7 cellular contexts compared by ENCODE assay signal in genomic region chr14:22558221-22558913, GRCh38. TPM values are rescaled to one million over a fixed set of nuclear protein-coding genes. Genes with fewer than 3 reads are reported as not detected.
A peak's percentile ranks its signal among the peaks of the same experiment; 100 is the strongest.
DNase-seq lines count a peak whose midpoint lies in the region; ATAC-seq and TF ChIP-seq lines count a peak whose summit lies in the region.

No MANE protein-coding gene starts in this region.

- peak overlapping the region; percentile 98 for H3K27ac ChIP-seq in KOPT-K1 (ENCODE audit: low read depth, low read length, poor library complexity, severe bottlenecking)

- H3K36me3 ChIP-seq in KOPT-K1 (ENCODE audit: insufficient read depth, low read length) = no peaks in the 10 kb centered on the region

- no peaks in the 10 kb centered on the region for H3K4me1 Mint-ChIP-seq in glutamatergic neuron (ENCODE audit: low read depth, unreplicated experiment)
- peaks cover 99% of the 10 kb centered on the region for H3K4me1 Mint-ChIP-seq in stimulated activated effector memory CD8-positive, alpha-beta T cell treated with anti-CD3 and anti-CD28 coated beads, Interleukin-12 subunit alpha, Interleukin-12 subunit beta, amount 100 ng/mL, for 72 hours

- H3K27ac Mint-ChIP-seq in glutamatergic neuron (ENCODE audit: unreplicated experiment) = no peak overlapping the region
- peak overlapping the region; percentile 99 for H3K27ac Mint-ChIP-seq in stimulated activated effector memory CD8-positive, alpha-beta T cell treated with anti-CD3 and anti-CD28 coated beads, Interleukin-12 subunit alpha, Interleukin-12 subunit beta, amount 100 ng/mL, for 72 hours

- H3K9me3 ChIP-seq in KOPT-K1 (ENCODE audit: insufficient read depth, low read length, poor library complexity, severe bottlenecking) = no peaks in the 10 kb centered on the region

- no peaks in the 10 kb centered on the region for H3K36me3 Mint-ChIP-seq in glutamatergic neuron (ENCODE audit: unreplicated experiment)
- peaks cover 82% of the 10 kb centered on the region for H3K36me3 Mint-ChIP-seq in stimulated activated effector memory CD8-positive, alpha-beta T cell treated with anti-CD3 and anti-CD28 coated beads, Interleukin-12 subunit alpha, Interleukin-12 subunit beta, amount 100 ng/mL, for 72 hours

- no peak for TF ChIP-seq CTCF in glutamatergic neuron (IDR thresholded peaks at IDR 0.05; ENCODE audit: partially characterized antibody, unreplicated experiment)

- H3K9me3 Mint-ChIP-seq in glutamatergic neuron (ENCODE audit: unreplicated experiment) = peaks cover 4% of the 10 kb centered on the region
- H3K9me3 Mint-ChIP-seq in stimulated activated effector memory CD8-positive, alpha-beta T cell treated with anti-CD3 and anti-CD28 coated beads, Interleukin-12 subunit alpha, Interleukin-12 subunit beta, amount 100 ng/mL, for 72 hours = no peaks in the 10 kb centered on the region

- DNase-seq in activated CD8-positive, alpha-beta memory T cell treated with anti-CD3 and anti-CD28 coated beads, Interleukin-2, amount 50 U/mL, for 4 hours = peak; percentile 74
- peak; percentile 41 for DNase-seq in glutamatergic neuron
- peak; percentile 66 to 93 for DNase-seq in stimulated activated effector memory CD8-positive, alpha-beta T cell treated with anti-CD3 and anti-CD28 coated beads, Interleukin-12 subunit alpha, Interleukin-12 subunit beta, amount 100 ng/mL, for 72 hours (ENCODE audit: low spot score in 2 of 2)
- no peak for DNase-seq in DMS53 treated with DMSO at 0.1 percent for 48 hours (lab: John Stamatoyannopoulos, UW; ENCODE audit: unreplicated experiment)
- DNase-seq in NCI-H446 (lab: John Stamatoyannopoulos, UW) = no peak

- ATAC-seq in stimulated activated effector memory CD8-positive, alpha-beta T cell treated with anti-CD3 and anti-CD28 coated beads, Interleukin-12 subunit alpha, Interleukin-12 subunit beta, amount 100 ng/mL, for 72 hours = peak; percentile 36
- no peak for ATAC-seq in GM18511 (IDR thresholded peaks at IDR 0.05; ENCODE audit: unreplicated experiment)

- H3K4me3 Mint-ChIP-seq in glutamatergic neuron (ENCODE audit: unreplicated experiment) = no peak overlapping the region
- peak overlapping the region; percentile 78 for H3K4me3 Mint-ChIP-seq in stimulated activated effector memory CD8-positive, alpha-beta T cell treated with anti-CD3 and anti-CD28 coated beads, Interleukin-12 subunit alpha, Interleukin-12 subunit beta, amount 100 ng/mL, for 72 hours

- H3K27me3 Mint-ChIP-seq in glutamatergic neuron (ENCODE audit: unreplicated experiment) = peaks cover 4% of the 10 kb centered on the region

RNA-seq across cellular contexts. Expression of gene DAD1, which starts 30.7 kb away (rescaled TPM):
- 122 TPM for total RNA-seq in glutamatergic neuron (ENCODE audit: unreplicated experiment)

RNA-seq across cellular contexts. Expression of gene ABHD4, which starts 39.7 kb away (rescaled TPM):
- total RNA-seq in glutamatergic neuron (ENCODE audit: unreplicated experiment) = 8.1 TPM

Comparison
In these comparisons a context has a peak if more than half of its experiments do, and no peak if none do; other contexts are left out.
1. DNase-seq: peak in activated CD8-positive, alpha-beta memory T cell treated with anti-CD3 and anti-CD28 coated beads, Interleukin-2, amount 50 U/mL, for 4 hours (single experiment), glutamatergic neuron (single experiment) and stimulated activated effector memory CD8-positive, alpha-beta T cell treated with anti-CD3 and anti-CD28 coated beads, Interleukin-12 subunit alpha, Interleukin-12 subunit beta, amount 100 ng/mL, for 72 hours (2 of 2); none in DMS53 treated with DMSO at 0.1 percent for 48 hours (single experiment) and NCI-H446 (0 of 2).